ENCODE assay signal across 9 cellular contexts in the genomic region with DNA sequence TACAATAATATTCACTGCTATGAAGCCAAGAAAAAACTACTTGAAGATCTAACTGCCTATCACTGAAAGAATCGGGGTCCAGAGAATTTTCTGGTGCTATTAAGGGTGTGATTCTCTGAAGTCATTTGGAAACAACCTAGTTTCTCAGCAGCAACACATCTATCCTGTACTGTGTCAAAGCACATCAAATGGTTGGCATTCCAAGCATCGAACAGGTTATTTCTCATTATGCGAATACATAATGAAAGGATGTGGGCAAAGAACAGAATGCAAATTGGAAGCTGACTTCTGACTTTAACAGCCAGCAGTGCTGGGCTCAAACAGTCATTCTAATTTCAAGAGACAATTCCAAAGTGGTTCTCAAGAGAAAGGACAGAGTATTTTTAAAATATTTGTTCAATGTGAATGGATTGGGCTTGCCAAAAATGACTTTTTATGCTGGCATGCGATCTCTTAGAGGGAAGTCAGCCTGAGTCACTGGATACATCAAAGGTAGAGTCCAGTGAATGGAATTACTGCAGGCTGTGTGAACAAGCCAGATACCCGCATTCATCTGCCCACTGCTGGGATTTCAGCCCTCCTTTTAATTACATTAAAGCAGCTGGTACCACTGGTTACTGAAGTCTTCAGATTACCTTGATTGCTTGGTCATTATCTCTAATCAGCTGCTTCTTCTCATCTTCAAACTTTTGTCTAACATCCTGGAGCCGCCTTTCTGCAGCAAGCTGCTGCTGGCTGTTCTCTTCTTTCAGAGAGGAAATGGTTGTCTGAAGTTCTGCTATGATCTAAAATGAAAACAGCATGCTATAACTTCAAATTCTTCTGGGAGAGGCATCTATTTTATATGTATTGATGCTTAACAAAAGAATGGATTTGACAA.
DNase-seq lines count a peak whose midpoint lies in the region; ATAC-seq and TF ChIP-seq lines count a peak whose summit lies in the region.
"Had no signal": no experiment of that assay in that cellular context is flagged by ENCODE, and none has a peak within 500 bp of the region (broad histone marks: within the 10 kb centered on the region; RNA-seq: fewer than 3 reads in every experiment).

No MANE protein-coding gene starts in this region.

- no peaks in the 10 kb centered on the region for H3K27me3 Mint-ChIP-seq in CD4-positive, alpha-beta T cell
- no peaks in the 10 kb centered on the region for H3K27me3 Mint-ChIP-seq in activated T-cell treated with anti-CD3 and anti-CD28 coated beads, Interleukin-2, amount 50 U/mL, for 4 hours (ENCODE audit: low read depth)

- POLR2A ChIA-PET in CD4-positive, alpha-beta T cell (lab: Charles Lee) = interaction anchor here (0.6 to 2.8 kb wide), 8 partner anchors 8 to 323 kb away, joined by 3 to 10 read pairs (median 4); no protein-coding TSS in a partner anchor

- intact Hi-C loops in CD4-positive, alpha-beta T cell (cut with DNase I, micrococcal nuclease) = no loop called here
- intact Hi-C loops in mammary epithelial cell (cut with micrococcal nuclease) = no loop called here

- peak overlapping the region; percentile 25 for H2AFZ ChIP-seq in mammary epithelial cell (ENCODE audit: low read depth, low read length)

- H3K36me3 ChIP-seq in KOPT-K1 (ENCODE audit: insufficient read depth, low read length) = no peaks in the 10 kb centered on the region
- no peaks in the 10 kb centered on the region for H3K36me3 ChIP-seq in mammary epithelial cell (ENCODE audit: insufficient read depth, low read length)
- peaks cover 5% of the 10 kb centered on the region for H3K36me3 ChIP-seq in mesodermal cell (ENCODE audit: control insufficient read depth, insufficient read depth, low read length)

- peak overlapping the region; percentile 74 for H3K4me3 Mint-ChIP-seq in CD4-positive, alpha-beta T cell
- H3K4me3 Mint-ChIP-seq in activated T-cell treated with anti-CD3 and anti-CD28 coated beads, Interleukin-2, amount 50 U/mL, for 4 hours = no peak overlapping the region

- no TSS peak for BruUV-seq in mammary epithelial cell (replicated peaks; lab: Mats Ljungman, UMichigan)

- H3K27me3 ChIP-seq in CD4-positive, alpha-beta T cell (ENCODE audit: control insufficient read depth, insufficient read depth, low read length) = no peaks in the 10 kb centered on the region
- no peaks in the 10 kb centered on the region for H3K27me3 ChIP-seq in mammary epithelial cell (ENCODE audit: insufficient read depth, low read length)

- CTCF ChIA-PET in CD4-positive, alpha-beta T cell (lab: Charles Lee) = no interaction called here
- CTCF ChIA-PET in mammary epithelial cell (lab: Charles Lee; ENCODE audit: low non-redundant PET) = interaction anchor here (0.6 kb wide), 1 partner anchor 15 kb away, joined by 6 read pairs; no protein-coding TSS in a partner anchor

- peak overlapping the region; percentile 0 for H3K9ac ChIP-seq in mammary epithelial cell (ENCODE audit: insufficient read depth, low read length)

- peaks cover 28% of the 10 kb centered on the region for H3K4me1 Mint-ChIP-seq in CD4-positive, alpha-beta T cell (ENCODE audit: low read depth)
- peaks cover 23% of the 10 kb centered on the region for H3K4me1 Mint-ChIP-seq in activated T-cell treated with anti-CD3 and anti-CD28 coated beads, Interleukin-2, amount 50 U/mL, for 4 hours (ENCODE audit: low read depth)

- no peak overlapping the region for H3K27ac ChIP-seq in CD4-positive, alpha-beta T cell (ENCODE audit: low read depth, low read length)
- H3K27ac ChIP-seq in KOPT-K1 (ENCODE audit: low read depth, low read length, poor library complexity, severe bottlenecking) (peak overlapping the region; percentile 38), mammary epithelial cell (ENCODE audit: insufficient read depth, low read depth, low read length) (peak overlapping the region; percentile 21), mesodermal cell (ENCODE audit: low read depth, low read length, severe bottlenecking) (peak overlapping the region; percentile 23)

- H4K20me1 ChIP-seq in mammary epithelial cell (ENCODE audit: insufficient read depth, low read length) = no peaks in the 10 kb centered on the region

- TF ChIP-seq CTCF in CD4-positive, alpha-beta T cell (IDR thresholded peaks at IDR 0.05) = no peak
- TF ChIP-seq CTCF in mammary epithelial cell (conservative IDR thresholded peaks at IDR 0.05 in 1 of 2, IDR thresholded peaks at IDR 0.05 in 1 of 2; ENCODE audit: extremely low read depth in 1 of 2, insufficient read depth in 1 of 2, low read depth in 1 of 2, low read length in 2 of 2) = no peak

- peak in 1 of 10 experiments; percentile 2 for DNase-seq in CD4-positive, alpha-beta T cell
- DNase-seq in mammary epithelial cell (peak; percentile 71), NCI-H2107 treated with DMSO at 0.1 percent for 48 hours (lab: John Stamatoyannopoulos, UW; ENCODE audit: unreplicated experiment) (no peak), globus pallidus (ENCODE audit: low spot score) (no peak)
- no peak for DNase-seq in activated T-cell treated with anti-CD3 and anti-CD28 coated beads, Interleukin-2, amount 50 U/mL, for 4 hours
- DNase-seq: NCI-H1092 had no signal

- in situ Hi-C loops in mammary epithelial cell (cut with MboI; ENCODE audit: low sequenced_read_pairs in 2 of 2) = no loop called here

- H3K4me1 ChIP-seq in mammary epithelial cell (ENCODE audit: insufficient read depth, low read length) (peaks cover 11% of the 10 kb centered on the region), mesodermal cell (ENCODE audit: control insufficient read depth, insufficient read depth, low read length, poor library complexity, severe bottlenecking) (peaks cover 11% of the 10 kb centered on the region)

- H3K9me3 ChIP-seq in CD4-positive, alpha-beta T cell (ENCODE audit: control insufficient read depth, low read length) = no peaks in the 10 kb centered on the region
- H3K9me3 ChIP-seq in KOPT-K1 (ENCODE audit: insufficient read depth, low read length, poor library complexity, severe bottlenecking) = no peaks in the 10 kb centered on the region
- H3K9me3 ChIP-seq in mammary epithelial cell (replicated peaks; ENCODE audit: insufficient read depth, low read length) = no peaks in the 10 kb centered on the region
- H3K9me3 ChIP-seq in mesodermal cell (ENCODE audit: control insufficient read depth, low read length) = no peaks in the 10 kb centered on the region

- H3K4me2 ChIP-seq in mammary epithelial cell (ENCODE audit: insufficient read depth, low read depth, low read length) = peak overlapping the region; percentile 73

- peak; percentile 51 for ATAC-seq in CD4-positive, alpha-beta T cell (ENCODE audit: poor library complexity)
- no peak for ATAC-seq in activated T-cell treated with anti-CD3 and anti-CD28 coated beads, Interleukin-2, amount 50 U/mL, for 4 hours
- no peak for ATAC-seq in GM21447 (IDR thresholded peaks at IDR 0.05; ENCODE audit: unreplicated experiment)

- H3K9me3 Mint-ChIP-seq in CD4-positive, alpha-beta T cell = no peaks in the 10 kb centered on the region
- H3K9me3 Mint-ChIP-seq in activated T-cell treated with anti-CD3 and anti-CD28 coated beads, Interleukin-2, amount 50 U/mL, for 4 hours = peaks cover 4% of the 10 kb centered on the region

- H3K4me3 ChIP-seq in mammary epithelial cell (replicated peaks in 1 of 3; ENCODE audit: insufficient read depth in 1 of 3, low read depth in 2 of 3, low read length in 3 of 3) = peak overlapping the region in 1 of 3 experiments; percentile 1
- no peak overlapping the region for H3K4me3 ChIP-seq in mesodermal cell (ENCODE audit: extremely low read depth, insufficient read depth, low read length, poor library complexity, severe bottlenecking)

- 26% methylated on average over 6 of the region's 6 CpGs for WGBS in mammary epithelial cell (ENCODE audit: low coverage, missing lambda C conversion rate)
- WGBS in mesodermal cell (ENCODE audit: insufficient coverage in 2 of 2), 2 experiments = 41 to 62% methylated on average over 4 to 5 of the region's 6 CpGs

- dilution Hi-C loops in mammary epithelial cell (cut with HindIII; ENCODE audit: low sequenced_read_pairs) = no loop called here

- H3K36me3 Mint-ChIP-seq in CD4-positive, alpha-beta T cell (ENCODE audit: low read depth) = no peaks in the 10 kb centered on the region
- H3K36me3 Mint-ChIP-seq in activated T-cell treated with anti-CD3 and anti-CD28 coated beads, Interleukin-2, amount 50 U/mL, for 4 hours (ENCODE audit: insufficient read depth) = no peaks in the 10 kb centered on the region

- no peaks in the 10 kb centered on the region for H3K79me2 ChIP-seq in mammary epithelial cell (ENCODE audit: insufficient read depth, low read length)

- peak overlapping the region; percentile 45 for H3K27ac Mint-ChIP-seq in CD4-positive, alpha-beta T cell
